20 cellular contexts compared by ENCODE assay signal in genomic region chr12:51622564-51622963, GRCh38. TPM values are rescaled to one million over a fixed set of nuclear protein-coding genes. Genes with fewer than 3 reads are reported as not detected.
A peak's percentile ranks its signal among the peaks of the same experiment; 100 is the strongest.
DNase-seq lines count a peak whose midpoint lies in the region; ATAC-seq, FAIRE-seq and TF ChIP-seq lines count a peak whose summit lies in the region.
"Had no signal": no experiment of that assay in that cellular context is flagged by ENCODE, and none has a peak within 500 bp of the region (broad histone marks: within the 10 kb centered on the region; RNA-seq: fewer than 3 reads in every experiment).

No MANE protein-coding gene starts in this region.

- POLR2A ChIA-PET in H1 (lab: Charles Lee; ENCODE audit: partially characterized antibody), result no interaction called here

- H2BK5ac ChIP-seq in H1 (ENCODE audit: low read depth, low read length), result no peak overlapping the region

- no peak overlapping the region for H3K9ac ChIP-seq in H1 (replicated peaks in 1 of 4; ENCODE audit: extremely low read depth in 1 of 4, low read depth in 3 of 4, low read length in 3 of 4)
- H3K9ac ChIP-seq: BLaER1 treated with 17β-estradiol and CSF1 and Interleukin-3, amounts not matched to agents 10 nM and 100 nM had no signal

- no peak for FAIRE-seq in H1 (lab: Jason Lieb, UNC)
- FAIRE-seq in frontal cortex (lab: Jason Lieb, UNC), result no peak

- no peak overlapping the region for H3K27ac ChIP-seq in H1 (ENCODE audit: low read depth, low read length)
- peak overlapping the region; percentile 73 for H3K27ac ChIP-seq in osteoblast (ENCODE audit: low read depth, low read length)
- H3K27ac ChIP-seq: BLaER1 treated with 17β-estradiol and CSF1 and Interleukin-3, amounts not matched to agents 10 nM and 100 nM; dorsolateral prefrontal cortex; HL-60; right lobe of liver; upper lobe of left lung had no signal

- 0 out of 7 replicates have a peak, but pooled peaks cover 0 to 2% (median 0%) of the 10 kb centered on the region in 4 experiments for H3K4me1 ChIP-seq in H1 (replicated peaks in 1 of 4; ENCODE audit: control insufficient read depth in 3 of 4, insufficient read depth in 4 of 4, low read length in 3 of 4)
- peaks cover 45% of the 10 kb centered on the region for H3K4me1 ChIP-seq in osteoblast (ENCODE audit: insufficient read depth, low read length)
- H3K4me1 ChIP-seq: upper lobe of left lung had no signal

- H4K20me1 ChIP-seq in H1 (replicated peaks in 1 of 2; ENCODE audit: control insufficient read depth in 1 of 2, insufficient read depth in 2 of 2, low read length in 2 of 2) (peaks cover 0 to 8% of the 10 kb centered on the region in 2 experiments), osteoblast (ENCODE audit: insufficient read depth, low read length) (peaks cover 28% of the 10 kb centered on the region)
- H4K20me1 ChIP-seq: BLaER1 treated with 17β-estradiol and CSF1 and Interleukin-3, amounts not matched to agents 10 nM and 100 nM had no signal

- no peak for ATAC-seq in GM19467 (IDR thresholded peaks at IDR 0.05; ENCODE audit: unreplicated experiment)
- ATAC-seq: Panc1, right lobe of liver, T-cell had no signal

- H3K9me3 ChIP-seq in MG63 (no peaks in the 10 kb centered on the region), H1 (ENCODE audit: insufficient read depth in 2 of 2, low read depth in 1 of 2, low read length in 1 of 2) (no peaks in the 10 kb centered on the region), osteoblast (ENCODE audit: low read depth, low read length) (no peaks in the 10 kb centered on the region)
- H3K9me3 ChIP-seq: right lobe of liver, upper lobe of left lung had no signal

- no peak for TF ChIP-seq CTCF in H1 (IDR thresholded peaks at IDR 0.05; ENCODE audit: control extremely low read depth in 1 of 3, insufficient read depth in 1 of 3, low read depth in 1 of 3, low read length in 3 of 3)
- TF ChIP-seq CTCF in osteoblast (IDR thresholded peaks at IDR 0.05; ENCODE audit: extremely low read depth, low read depth, low read length), result no peak

- H3K4me3 ChIP-seq in MG63, result no peak overlapping the region
- no peak overlapping the region for H3K4me3 ChIP-seq in H1 (ENCODE audit: extremely low read depth in 1 of 4, insufficient read depth in 2 of 4, low read depth in 3 of 4, low read length in 4 of 4)
- no peak overlapping the region for H3K4me3 ChIP-seq in osteoblast (ENCODE audit: insufficient read depth, low read length)
- H3K4me3 ChIP-seq: BLaER1 treated with 17β-estradiol and CSF1 and Interleukin-3, amounts not matched to agents 10 nM and 100 nM; dorsolateral prefrontal cortex; right lobe of liver; upper lobe of left lung had no signal

- no peak overlapping the region for H2AK5ac ChIP-seq in H1 (ENCODE audit: low read depth, low read length)

- no peaks in the 10 kb centered on the region for H3K79me1 ChIP-seq in H1 (ENCODE audit: low read depth, low read length)

- H2BK15ac ChIP-seq in H1 (ENCODE audit: low read length), result no peak overlapping the region

- TF ChIP-seq RAD21 in H1 (IDR thresholded peaks at IDR 0.05 in 1 of 2, conservative IDR thresholded peaks at IDR 0.05 in 1 of 2; ENCODE audit: low read depth in 2 of 2, low read length in 2 of 2), result no peak

- 80% methylated on average over 1 of the region's 1 CpG; no CpG with 5 or more reads in 1 of the 2 experiments for WGBS in H1 (ENCODE audit: extremely low coverage in 1 of 2, insufficient coverage in 1 of 2, insufficient read length in 1 of 2, insufficient replicate concordance in 2 of 2, low coverage in 1 of 2, low lambda C conversion rate in 2 of 2, missing lambda C conversion rate in 1 of 2), 2 experiments

- H3K4me2 ChIP-seq in H1 (ENCODE audit: insufficient read depth in 1 of 2, low read depth in 2 of 2, low read length in 2 of 2) (no peak overlapping the region), osteoblast (ENCODE audit: insufficient read depth, low read length) (peak overlapping the region; percentile 33)
- H3K4me2 ChIP-seq: BLaER1 treated with 17β-estradiol and CSF1 and Interleukin-3, amounts not matched to agents 10 nM and 100 nM had no signal

- H3K27me3 ChIP-seq in MG63 (no peaks in the 10 kb centered on the region), H1 (replicated peaks in 1 of 4; ENCODE audit: control insufficient read depth in 3 of 4, extremely low read depth in 1 of 4, insufficient read depth in 3 of 4, low read length in 3 of 4) (no peaks in the 10 kb centered on the region), osteoblast (ENCODE audit: insufficient read depth, low read length) (no peaks in the 10 kb centered on the region)
- H3K27me3 ChIP-seq: BLaER1 treated with 17β-estradiol and CSF1 and Interleukin-3, amounts not matched to agents 10 nM and 100 nM; dorsolateral prefrontal cortex; right lobe of liver; upper lobe of left lung had no signal

- H3K18ac ChIP-seq in H1 (ENCODE audit: extremely low read depth, low read length), result no peak overlapping the region

- no peak overlapping the region for H4K91ac ChIP-seq in H1 (replicated peaks; ENCODE audit: insufficient read length, low read length)

- H4K5ac ChIP-seq in H1 (ENCODE audit: insufficient read length, low read depth, low read length), result no peak overlapping the region

- no peak overlapping the region for H2AFZ ChIP-seq in H1 (ENCODE audit: low read length)
- H2AFZ ChIP-seq in osteoblast (ENCODE audit: low read length), result no peak overlapping the region

- no peak for TF ChIP-seq POLR2A in H1 (IDR thresholded peaks at IDR 0.05; ENCODE audit: control extremely low read depth in 1 of 2, low read depth in 2 of 2, low read length in 2 of 2)

- no peak overlapping the region for H3K14ac ChIP-seq in H1 (ENCODE audit: insufficient read length)

- no peaks in the 10 kb centered on the region for H3K23me2 ChIP-seq in H1 (ENCODE audit: low read depth, low read length)

- CTCF ChIA-PET in H1 (lab: Charles Lee; ENCODE audit: partially characterized antibody), result no interaction called here

- no peak overlapping the region for H2BK120ac ChIP-seq in H1 (replicated peaks; ENCODE audit: low read depth, low read length)

- peak; percentile 76 for DNase-seq in EL
- peak; percentile 17 for DNase-seq in MG63
- no peak for DNase-seq in H1 (ENCODE audit: low read depth in 1 of 2, low spot score in 2 of 2)
- DNase-seq in osteoblast (ENCODE audit: insufficient read length, low spot score, missing footprints), result no peak
- no peak for DNase-seq in NCI-H1694 treated with DMSO at 0.1 percent for 48 hours (lab: John Stamatoyannopoulos, UW)
- no peak for DNase-seq in frontal cortex (ENCODE audit: low spot score in 2 of 2)
- DNase-seq in central memory CD4-positive, alpha-beta T cell, result no peak
- DNase-seq: anterior cingulate cortex; DMS79; dorsolateral prefrontal cortex; mammary epithelial cell; NCI-H2081; right lobe of liver; stimulated activated CD4-positive, alpha-beta T cell treated with anti-CD3 and anti-CD28 coated beads, Interleukin-4, amount 100 ng/mL, for 4 hours; T-cell; upper lobe of left lung had no signal

- TF ChIP-seq EP300 in H1 (IDR thresholded peaks at IDR 0.05; ENCODE audit: borderline replicate concordance in 1 of 2, low read depth in 2 of 2, low read length in 2 of 2), result no peak

- no peak overlapping the region for H3K4ac ChIP-seq in H1 (replicated peaks; ENCODE audit: insufficient read length, low read depth, low read length)

- H3K79me2 ChIP-seq in H1 (ENCODE audit: control insufficient read depth in 1 of 2, insufficient read depth in 2 of 2, low read length in 2 of 2), result peaks cover 0 to 55% of the 10 kb centered on the region in 2 experiments; a peak in 2 of 4 replicates
- peaks cover 69% of the 10 kb centered on the region for H3K79me2 ChIP-seq in osteoblast (ENCODE audit: insufficient read depth, low read length)

- H4K8ac ChIP-seq in H1 (ENCODE audit: extremely low read depth, insufficient read depth, low read length), result no peak overlapping the region

- no peak overlapping the region for H2BK12ac ChIP-seq in H1 (ENCODE audit: low read depth, low read length)

- H2BK20ac ChIP-seq in H1 (ENCODE audit: low read length), result no peak overlapping the region

- H3K56ac ChIP-seq in H1 (replicated peaks; ENCODE audit: insufficient read length, low read depth, low read length), result no peak overlapping the region

- H3K36me3 ChIP-seq in MG63, result no peaks in the 10 kb centered on the region
- H3K36me3 ChIP-seq in H1 (ENCODE audit: control insufficient read depth in 2 of 4, insufficient read depth in 4 of 4, low read length in 3 of 4), result no peaks in the 10 kb centered on the region
- no peaks in the 10 kb centered on the region for H3K36me3 ChIP-seq in osteoblast (ENCODE audit: insufficient read depth, low read length)
- H3K36me3 ChIP-seq: BLaER1 treated with 17β-estradiol and CSF1 and Interleukin-3, amounts not matched to agents 10 nM and 100 nM; right lobe of liver; upper lobe of left lung had no signal

- no peak overlapping the region for H3K23ac ChIP-seq in H1 (ENCODE audit: insufficient read length)

TF ChIP-seq in H1, 55 proteins besides CTCF, POLR2A, EP300 and RAD21:
- TF ChIP-seq ASH2L (IDR thresholded peaks at IDR 0.05; ENCODE audit: low read length) (peak; percentile 73), SP4 (IDR thresholded peaks at IDR 0.05; ENCODE audit: low read length) (no peak)

RNA-seq across cellular contexts. Expression of gene SCN8A, which starts 31.5 kb away (rescaled TPM):
- total RNA-seq in MG63 (2014; rRNA removed; shearing (Covaris generic); ENCODE audit: low replicate concordance), result 1.4 and 10.0 TPM in 2 replicates
- 10.7 and 12.0 TPM in 2 replicates for total RNA-seq in H1 (2021; fragmentation: NEBNext Ultra II Directional; extraction: Animal tissue kit (Norgen Biotek cat#: 25700))
- 5.6 and 6.3 TPM in 2 replicates for polyA plus RNA-seq in H1 (2011; rRNA removed)
- 6.2 TPM for polyA plus RNA-seq in H1 (2011; cell fraction: cytosol; rRNA removed)
- polyA plus RNA-seq in H1 (2011; cell fraction: nucleus; rRNA removed), result 30.7 TPM
- polyA plus RNA-seq in H1 (2012, experiment 1 of 2), result 6.5 to 8.9 TPM (median 7.1 TPM) in 4 replicates
- polyA plus RNA-seq in H1 (2012, experiment 2 of 2), result 0.76 TPM
- polyA plus RNA-seq in H1 (2013, experiment 1 of 2), result 4.6 TPM
- 4.4 TPM for polyA plus RNA-seq in H1 (2013, experiment 2 of 2)
- 62.9 and 76.2 TPM in 2 replicates for polyA minus RNA-seq in H1 (2011; rRNA and poly(A)+ RNA removed)
- polyA minus RNA-seq in H1 (2011; cell fraction: cytosol; rRNA and poly(A)+ RNA removed), result 19.1 TPM
- polyA minus RNA-seq in H1 (2011; cell fraction: nucleus; rRNA and poly(A)+ RNA removed), result 87.9 TPM
- total RNA-seq in osteoblast (24.5 and 26.4 TPM in 2 replicates), frontal cortex (46.1 TPM)

Comparison
In these comparisons a context has a peak if more than half of its experiments do, and no peak if none do; other contexts are left out.
1. DNase-seq: peak in EL (single experiment) and MG63 (single experiment); none in H1 (0 of 2), osteoblast (single experiment), NCI-H1694 treated with DMSO at 0.1 percent for 48 hours (single experiment), frontal cortex (0 of 2) and central memory CD4-positive, alpha-beta T cell (single experiment).